Comparison of ENCODE assay signal across 11 cellular contexts in genomic region chr22:36325163-36326031, GRCh38.
DNase-seq lines count a peak whose midpoint lies in the region; ATAC-seq and TF ChIP-seq lines count a peak whose summit lies in the region.
"Had no signal": no experiment of that assay in that cellular context is flagged by ENCODE, and none has a peak within 500 bp of the region (broad histone marks: within the 10 kb centered on the region; RNA-seq: fewer than 3 reads in every experiment).

No MANE protein-coding gene starts in this region.

- WGBS in lower leg skin, 2 donors = 35 to 53% methylated on average over 19 to 24 of the region's 27 CpGs
- WGBS in testis, 2 donors = 66 to 74% methylated on average over 15 to 27 of the region's 27 CpGs

- ATAC-seq in HG02759 (IDR thresholded peaks at IDR 0.05; ENCODE audit: unreplicated experiment) (no peak), HG02885 (IDR thresholded peaks at IDR 0.05; ENCODE audit: poor library complexity, unreplicated experiment) (no peak)
- ATAC-seq: HCT116 had no signal

- H3K79me2 ChIP-seq in MM.1S (ENCODE audit: low read length) = peaks cover 97% of the 10 kb centered on the region

- 0 out of 2 replicates have a peak, but pooled peaks cover under 1% of the 10 kb centered on the region for H3F3A ChIP-seq in MM.1S (ENCODE audit: insufficient read depth, low read length)

- H3K9me3 ChIP-seq in breast epithelium (no peaks in the 10 kb centered on the region), testis (no peaks in the 10 kb centered on the region), MM.1S (replicated peaks; ENCODE audit: insufficient read depth, low read length) (no peaks in the 10 kb centered on the region)

- no peak overlapping the region for H2AFZ ChIP-seq in MM.1S (ENCODE audit: low read length)
- H2AFZ ChIP-seq: PC-9 had no signal

- H3K4me1 ChIP-seq in breast epithelium (peaks cover 44 to 52% of the 10 kb centered on the region in 2 donors), testis (peaks cover 73% of the 10 kb centered on the region), MM.1S (ENCODE audit: low read length) (peaks cover 11% of the 10 kb centered on the region)

- peak overlapping the region in 1 of 3 donors; percentile 44 for H3K4me3 ChIP-seq in breast epithelium
- H3K4me3 ChIP-seq in lower leg skin (ENCODE audit: low read depth, poor library complexity, severe bottlenecking) = no peak overlapping the region
- H3K4me3 ChIP-seq in testis = no peak overlapping the region
- H3K4me3 ChIP-seq in MM.1S (ENCODE audit: low read length) = no peak overlapping the region
- H3K4me3 ChIP-seq: PC-9 had no signal

- TF ChIP-seq CTCF in breast epithelium (IDR thresholded peaks at IDR 0.05) (no peak), lower leg skin (IDR thresholded peaks at IDR 0.05) (no peak), testis (IDR thresholded peaks at IDR 0.05) (no peak), MM.1S (IDR thresholded peaks at IDR 0.05; ENCODE audit: low read length) (no peak)

- H3K9me2 ChIP-seq in MM.1S (replicated peaks; ENCODE audit: insufficient read depth, low read length) = no peaks in the 10 kb centered on the region

- peaks cover 6% of the 10 kb centered on the region for H3K36me3 ChIP-seq in breast epithelium
- H3K36me3 ChIP-seq in testis (ENCODE audit: low read depth, missing control alignments) = no peaks in the 10 kb centered on the region
- peaks cover 50% of the 10 kb centered on the region for H3K36me3 ChIP-seq in MM.1S (replicated peaks; ENCODE audit: insufficient read depth, low read length)

- no peak overlapping the region for H3K4me2 ChIP-seq in MM.1S (ENCODE audit: low read depth, low read length)
- H3K4me2 ChIP-seq: PC-9 had no signal

- intact Hi-C loops in breast epithelium (cut with DNase I; ENCODE audit: low total_unique reads) = loop anchor here (10.0 kb wide), 1 partner anchor 49 kb away; no protein-coding TSS in a partner anchor
- intact Hi-C loops in lower leg skin (cut with DNase I; ENCODE audit: low total_unique reads) = no loop called here
- intact Hi-C loops in testis (cut with DNase I; ENCODE audit: low total_unique reads) = loop anchor here (10.0 kb wide), 1 partner anchor 59 kb away; the partner anchor contains the start of gene MYH9

- DNase-seq in M059J (ENCODE audit: low read depth) (peak; percentile 72), breast epithelium (ENCODE audit: low spot score in 2 of 2) (peak in 1 of 2 donors; percentile 92), lower leg skin (ENCODE audit: low spot score in 2 of 2) (peak; percentile 81 to 87), testis (peak; percentile 61), MM.1S (no peak), GM19240 (ENCODE audit: insufficient read length, low spot score) (no peak)
- DNase-seq: foreskin melanocyte had no signal

- TF ChIP-seq POLR2A in breast epithelium (IDR thresholded peaks at IDR 0.05) (no peak), lower leg skin (IDR thresholded peaks at IDR 0.05) (no peak), testis (IDR thresholded peaks at IDR 0.05) (no peak)

- H3K9ac ChIP-seq in MM.1S (ENCODE audit: low read length) = no peak overlapping the region

- peak overlapping the region; percentile 96 to 97 for H3K27ac ChIP-seq in breast epithelium
- peak overlapping the region; percentile 86 to 92 for H3K27ac ChIP-seq in testis
- no peak overlapping the region for H3K27ac ChIP-seq in MM.1S (ENCODE audit: low read length)
- H3K27ac ChIP-seq: PC-9 had no signal

- no peaks in the 10 kb centered on the region for H3K27me3 ChIP-seq in breast epithelium
- no peaks in the 10 kb centered on the region for H3K27me3 ChIP-seq in testis
- H3K27me3 ChIP-seq in MM.1S (replicated peaks; ENCODE audit: insufficient read depth, low read length) = no peaks in the 10 kb centered on the region

- H4K20me1 ChIP-seq in MM.1S (ENCODE audit: insufficient read depth, low read length) = no peaks in the 10 kb centered on the region

Comparison
In these comparisons a context has a peak if more than half of its experiments do, and no peak if none do; other contexts are left out.
1. DNase-seq: peak in M059J (single experiment), lower leg skin (2 of 2) and testis (single experiment); none in MM.1S (single experiment) and GM19240 (single experiment).